In genomic region chr17:45719335-45720071, GRCh38 we compare ENCODE assay signal across 8 cellular contexts.
DNase-seq lines count a peak whose midpoint lies in the region; ATAC-seq, FAIRE-seq and TF ChIP-seq lines count a peak whose summit lies in the region.

No MANE protein-coding gene starts in this region.

- no peak for TF ChIP-seq EP300 in A549 (IDR thresholded peaks at IDR 0.05)

- peaks cover 13% of the 10 kb centered on the region for H3K9me3 ChIP-seq in A549
- H3K9me3 ChIP-seq in heart right ventricle, result peaks cover 0 to 10% (median 0%) of the 10 kb centered on the region in 11 donors
- H3K9me3 ChIP-seq in spleen, result peaks cover 0 to 12% (median 8%) of the 10 kb centered on the region in 8 donors

- TF ChIP-seq POLR2A in A549 (IDR thresholded peaks at IDR 0.05; ENCODE audit: low read length) (no peak), spleen (IDR thresholded peaks at IDR 0.05) (no peak)

- H3K27ac ChIP-seq in A549 (no peak overlapping the region), heart right ventricle (no peak overlapping the region), spleen (no peak overlapping the region)

- H3K36me3 ChIP-seq in heart right ventricle, result no peaks in the 10 kb centered on the region
- no peaks in the 10 kb centered on the region for H3K36me3 ChIP-seq in spleen

- ATAC-seq in A549, result peak; percentile 89 to 93
- peak in 4 of 8 donors; percentile 29 to 84 (median 57) for ATAC-seq in heart right ventricle
- no peak for ATAC-seq in HG02571 (IDR thresholded peaks at IDR 0.05; ENCODE audit: unreplicated experiment)

- CTCF ChIA-PET in A549 (lab: Yijun Ruan, JAX), result interaction anchor here (0.6 to 6.0 kb wide), 23 partner anchors 10 to 294 kb away, joined by 3 to 44 read pairs (median 5); no protein-coding TSS in a partner anchor

- intact Hi-C loops in heart right ventricle (cut with DNase I) (loop anchor here in 2 of 10 donors (10.0 kb wide), 2 partner anchors 105 to 115 kb away; no protein-coding TSS in a partner anchor), spleen (cut with DNase I; ENCODE audit: low total_unique reads) (no loop called here)

- TF ChIP-seq RAD21 in A549 (conservative IDR thresholded peaks at IDR 0.05 in 1 of 2, IDR thresholded peaks at IDR 0.05 in 1 of 2), result peak in 1 of 2 experiments; percentile 21; a peak in 1 of 5 replicates

- POLR2A ChIA-PET in A549 (lab: Yijun Ruan, JAX), result no interaction called here

- FAIRE-seq in A549 (lab: Jason Lieb, UNC), result peak; percentile 51

- TF ChIP-seq CTCF in A549 (IDR thresholded peaks at IDR 0.05) (0 out of 3 replicates have a peak, but pooled peaks have one; percentile 24), heart right ventricle (IDR thresholded peaks at IDR 0.05) (peak in 5 of 9 donors; percentile 22 to 45 (median 32)), spleen (IDR thresholded peaks at IDR 0.05 in 8 of 11, conservative IDR thresholded peaks at IDR 0.05 in 3 of 11) (no peak)

- H3K4me3 ChIP-seq in A549 (no peak overlapping the region), heart right ventricle (no peak overlapping the region), spleen (no peak overlapping the region)

- H3K27me3 ChIP-seq in heart right ventricle (peaks cover 0 to 74% (median 38%) of the 10 kb centered on the region in 7 donors), spleen (replicated peaks in 1 of 7) (peaks cover 0 to 65% (median 9%) of the 10 kb centered on the region in 7 donors)

- 55% methylated on average over 3 of the region's 3 CpGs for WGBS in A549 (ENCODE audit: missing lambda C conversion rate)
- 67 to 68% methylated on average over 3 of the region's 3 CpGs for WGBS in heart right ventricle, 2 donors
- 77 to 85% (median 82%) methylated on average over 3 of the region's 3 CpGs for WGBS in spleen, 5 donors

- peaks cover 5% of the 10 kb centered on the region; the same call in 2 of the 3 replicates for H3K4me1 ChIP-seq in A549
- no peaks in the 10 kb centered on the region for H3K4me1 ChIP-seq in heart right ventricle
- H3K4me1 ChIP-seq in spleen, result no peaks in the 10 kb centered on the region

- DNase-seq in A549 (ENCODE audit: low read depth in 1 of 2, low spot score in 1 of 2) (peak; percentile 77 to 82), GOT3 (lab: John Stamatoyannopoulos, UW) (peak; percentile 34), SHP77 (lab: John Stamatoyannopoulos, UW) (peak; percentile 54 to 75), heart right ventricle (no peak), NCI-H128 (lab: John Stamatoyannopoulos, UW; ENCODE audit: unreplicated experiment) (no peak), spleen (no peak)
- no peak for DNase-seq in stimulated activated naive CD4-positive, alpha-beta T cell (lab: John Stamatoyannopoulos, UW)

- H3K4me2 ChIP-seq in A549, result no peak overlapping the region

TF ChIP-seq in A549, 52 proteins besides CTCF, POLR2A, EP300 and RAD21:
- 0 out of 3 replicates have a peak, but pooled peaks have one; percentile 20 for TF ChIP-seq SMC3 (IDR thresholded peaks at IDR 0.05)
- no peak for TF ChIP-seq REST (IDR thresholded peaks at IDR 0.05)
- no peak for TF ChIP-seq PHF8 (IDR thresholded peaks at IDR 0.05; ENCODE audit: borderline replicate concordance, low read depth)
- no peak for TF ChIP-seq HDAC2 (IDR thresholded peaks at IDR 0.05)
- no peak for TF ChIP-seq CEBPB (IDR thresholded peaks at IDR 0.05)

Comparison
In these comparisons a context has a peak if more than half of its experiments do, and no peak if none do; other contexts are left out.
1. DNase-seq: peak in A549 (2 of 2), GOT3 (single experiment) and SHP77 (2 of 2); none in heart right ventricle (0 of 2), NCI-H128 (single experiment), stimulated activated naive CD4-positive, alpha-beta T cell (0 of 6) and spleen (single experiment).
2. CTCF ChIP-seq: peak in A549 (single experiment) and heart right ventricle (5 of 9); none in spleen (0 of 11).